ENCODE assay signal across 8 cellular contexts in the genomic region with DNA sequence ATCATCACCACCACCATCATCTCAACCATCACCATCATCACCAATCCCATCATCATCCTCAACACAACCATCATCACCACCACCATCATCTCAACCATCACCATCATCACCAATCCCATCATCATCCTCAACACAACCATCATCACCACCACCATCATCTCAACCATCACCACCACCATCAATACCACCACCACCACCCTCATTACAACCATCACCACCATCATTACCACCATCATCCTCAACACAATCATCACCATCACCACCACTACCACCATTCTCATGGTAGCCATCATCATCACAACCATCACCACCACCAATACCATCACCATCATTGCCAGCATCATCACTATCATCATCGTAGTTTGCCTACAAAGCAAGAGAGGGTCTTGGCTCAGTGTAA. TPM values are rescaled to one million over a fixed set of nuclear protein-coding genes. Genes with fewer than 3 reads are reported as not detected.
DNase-seq lines count a peak whose midpoint lies in the region; ATAC-seq, FAIRE-seq and TF ChIP-seq lines count a peak whose summit lies in the region.
"Not testable (repeated sequence)": the region's sequence is repeated elsewhere in the genome, so short reads cannot be mapped to it uniquely, and the experiment has no call there.

No MANE protein-coding gene starts in this region.

- not testable (repeated sequence) for H3K9me3 ChIP-seq in A673 (ENCODE audit: low read depth, low read length, poor library complexity, severe bottlenecking); OCI-LY3 (ENCODE audit: insufficient read depth, low read length); Panc1 (ENCODE audit: control insufficient read depth, insufficient read depth, low read depth, low read length); esophagus squamous epithelium; HepG2 (ENCODE audit: low read length); trophoblast cell (ENCODE audit: insufficient read depth, low read depth, low read length)
- peaks cover 10% of the 10 kb centered on the region for H3K9me3 ChIP-seq in DOHH2 (ENCODE audit: control insufficient read depth, insufficient read depth, low read length)

- H3K27me3 ChIP-seq in A673 (replicated peaks; ENCODE audit: insufficient read depth, low read depth, low read length, poor library complexity); DOHH2 (ENCODE audit: control insufficient read depth, low read length); OCI-LY3 (ENCODE audit: low read depth, low read length); Panc1 (ENCODE audit: control insufficient read depth, insufficient read depth, low read length); trophoblast cell (ENCODE audit: insufficient read depth, low read length): not testable (repeated sequence)
- H3K27me3 ChIP-seq in esophagus squamous epithelium (peaks cover 0 to 32% (median 0%) of the 10 kb centered on the region in 4 donors), HepG2 (ENCODE audit: control insufficient read depth in 1 of 2, insufficient read depth in 2 of 2, low read length in 2 of 2) (peaks cover 14 to 40% of the 10 kb centered on the region in 2 experiments)

- POLR2A ChIA-PET in A673 (lab: Charles Lee; ENCODE audit: low non-redundant PET) = interaction anchor here (0.7 kb wide), 1 partner anchor 28 kb away, joined by 4 read pairs; no protein-coding TSS in a partner anchor
- POLR2A ChIA-PET in Panc1 (lab: Charles Lee); HepG2 (lab: Yijun Ruan, JAX): not testable (repeated sequence)

- H3K4ac ChIP-seq in trophoblast cell (ENCODE audit: low read depth, low read length) = not testable (repeated sequence)

- in situ Hi-C loops in Panc1 (cut with HindIII; ENCODE audit: low pct_unique_long_range_greater_than_20kb, low sequenced_read_pairs); HepG2 (cut with HindIII; ENCODE audit: extremely low pct_ligation_motif_present, low pct_unique_long_range_greater_than_20kb): not testable (repeated sequence)

- H3K27ac ChIP-seq in A673 (ENCODE audit: low read depth, low read length, poor library complexity, severe bottlenecking) = peak overlapping the region; percentile 79
- H3K27ac ChIP-seq in DOHH2 (ENCODE audit: low read depth, low read length) = peak overlapping the region; percentile 86
- peak overlapping the region; percentile 44; the same call in 1 of the 2 replicates for H3K27ac ChIP-seq in OCI-LY3 (ENCODE audit: low read length)
- H3K27ac ChIP-seq in Panc1 (ENCODE audit: low read length) = peak overlapping the region; percentile 95
- H3K27ac ChIP-seq in VCaP = peak overlapping the region; percentile 77; the same call in 1 of the 2 replicates
- H3K27ac ChIP-seq in esophagus squamous epithelium = peak overlapping the region in 3 of 4 donors; percentile 28 to 48 (median 47)
- H3K27ac ChIP-seq in HepG2 (ENCODE audit: extremely low read length, insufficient read depth, low read length); trophoblast cell (ENCODE audit: low read depth, low read length): not testable (repeated sequence)

- H3K4me2 ChIP-seq in DOHH2 (ENCODE audit: low read length) = peak overlapping the region; percentile 78
- not testable (repeated sequence) for H3K4me2 ChIP-seq in OCI-LY3 (ENCODE audit: low read length); HepG2 (ENCODE audit: low read depth, low read length); trophoblast cell (ENCODE audit: low read length)

- not testable (repeated sequence) for H3K23ac ChIP-seq in trophoblast cell (ENCODE audit: low read length)

- not testable (repeated sequence) for TF ChIP-seq EP300 in HepG2 (IDR thresholded peaks at IDR 0.05; ENCODE audit: low read depth in 2 of 2, low read length in 2 of 2); HepG2 (CRISPR knock-in tag; IDR thresholded peaks at IDR 0.05; ENCODE audit: borderline replicate concordance)

- H3F3A ChIP-seq in DOHH2 (ENCODE audit: control insufficient read depth, insufficient read depth) = not testable (repeated sequence)

- peaks cover 27% of the 10 kb centered on the region for H3K79me1 ChIP-seq in trophoblast cell (ENCODE audit: low read length)

- 80 to 91% methylated on average over 1 of the region's 1 CpG for WGBS in esophagus squamous epithelium, 2 donors
- WGBS in HepG2 (ENCODE audit: low lambda C conversion rate) = 37% methylated on average over 1 of the region's 1 CpG
- WGBS in trophoblast cell (ENCODE audit: extremely low coverage, insufficient coverage, insufficient read length) = no CpG with 5 or more reads among the region's 1 CpG

- H2AK5ac ChIP-seq in trophoblast cell (ENCODE audit: low read length) = not testable (repeated sequence)

- H3K4me1 ChIP-seq in A673 (ENCODE audit: insufficient read depth, low read length, poor library complexity, severe bottlenecking) = peaks cover 36% of the 10 kb centered on the region
- H3K4me1 ChIP-seq in DOHH2 (ENCODE audit: control insufficient read depth, low read length) = peaks cover 89% of the 10 kb centered on the region
- H3K4me1 ChIP-seq in OCI-LY3 (ENCODE audit: low read length) = peaks cover 45% of the 10 kb centered on the region
- H3K4me1 ChIP-seq in Panc1 (ENCODE audit: control insufficient read depth, insufficient read depth, low read length) = peaks cover 53% of the 10 kb centered on the region
- peaks cover 19 to 40% (median 34%) of the 10 kb centered on the region in 3 donors for H3K4me1 ChIP-seq in esophagus squamous epithelium
- peaks cover 61% of the 10 kb centered on the region for H3K4me1 ChIP-seq in HepG2 (ENCODE audit: insufficient read depth, low read length)
- H3K4me1 ChIP-seq in trophoblast cell (ENCODE audit: control insufficient read depth in 1 of 2, insufficient read depth in 2 of 2, low read length in 2 of 2) = peaks cover 25 to 27% of the 10 kb centered on the region in 2 experiments

- not testable (repeated sequence) for H3K4me3 ChIP-seq in A673 (ENCODE audit: low read depth, low read length, poor library complexity, severe bottlenecking); OCI-LY3 (ENCODE audit: low read length); Panc1 (ENCODE audit: low read depth in 2 of 2, low read length in 2 of 2); esophagus squamous epithelium; HepG2 (replicated peaks in 1 of 3; ENCODE audit: insufficient read depth in 1 of 3, low read depth in 2 of 3, low read length in 3 of 3)
- peak overlapping the region; percentile 60 for H3K4me3 ChIP-seq in DOHH2 (ENCODE audit: low read length)
- peak overlapping the region; percentile 13 for H3K4me3 ChIP-seq in trophoblast cell (ENCODE audit: low read depth, low read length)

- H3K9ac ChIP-seq in OCI-LY3 (ENCODE audit: low read length); HepG2 (ENCODE audit: insufficient read depth, low read depth, low read length); trophoblast cell (ENCODE audit: low read length): not testable (repeated sequence)

- not testable (repeated sequence) for H2BK120ac ChIP-seq in trophoblast cell (ENCODE audit: insufficient read depth, low read length, poor library complexity)

- H2BK5ac ChIP-seq in trophoblast cell (ENCODE audit: low read depth, low read length, poor library complexity) = not testable (repeated sequence)

- DNase-seq in A673 (ENCODE audit: low spot score); Panc1 (ENCODE audit: low read depth, low spot score); esophagus squamous epithelium (lab: John Stamatoyannopoulos, UW); HepG2 (ENCODE audit: low spot score); trophoblast cell: not testable (repeated sequence)

- H3K18ac ChIP-seq in trophoblast cell (ENCODE audit: low read length) = not testable (repeated sequence)

- not testable (repeated sequence) for H4K20me1 ChIP-seq in DOHH2 (ENCODE audit: control insufficient read depth, insufficient read depth, low read depth, low read length); OCI-LY3 (ENCODE audit: insufficient read depth, low read length); HepG2 (ENCODE audit: insufficient read depth, low read length)

- not testable (repeated sequence) for H4K91ac ChIP-seq in trophoblast cell (ENCODE audit: low read depth, low read length)

- not testable (repeated sequence) for H2AFZ ChIP-seq in OCI-LY3 (ENCODE audit: low read depth, low read length); HepG2 (ENCODE audit: low read length); trophoblast cell (ENCODE audit: insufficient read depth, low read length, poor library complexity)

- H3K79me2 ChIP-seq in DOHH2 (ENCODE audit: control insufficient read depth, low read length); OCI-LY3 (ENCODE audit: low read length); HepG2 (ENCODE audit: insufficient read depth, low read length); trophoblast cell (ENCODE audit: control insufficient read depth, insufficient read depth, low read length, poor library complexity): not testable (repeated sequence)

- not testable (repeated sequence) for H3K36me3 ChIP-seq in A673 (ENCODE audit: insufficient read depth, low read length, poor library complexity, severe bottlenecking); DOHH2 (ENCODE audit: control insufficient read depth, low read length); OCI-LY3 (replicated peaks; ENCODE audit: low read depth, low read length); Panc1 (ENCODE audit: control insufficient read depth, insufficient read depth, low read length); esophagus squamous epithelium; HepG2 (replicated peaks in 1 of 2; ENCODE audit: control insufficient read depth in 1 of 2, insufficient read depth in 2 of 2, low read length in 2 of 2); trophoblast cell (ENCODE audit: control insufficient read depth in 1 of 2, insufficient read depth in 2 of 2, low read length in 2 of 2)

- not testable (repeated sequence) for H4K8ac ChIP-seq in trophoblast cell (ENCODE audit: low read depth, low read length)

- TF ChIP-seq POLR2A in esophagus squamous epithelium (IDR thresholded peaks at IDR 0.05); HepG2 (IDR thresholded peaks at IDR 0.05; ENCODE audit: insufficient read depth in 1 of 2, low read depth in 2 of 2, low read length in 2 of 2): not testable (repeated sequence)

- not testable (repeated sequence) for TF ChIP-seq CTCF in A673 (conservative IDR thresholded peaks at IDR 0.05; ENCODE audit: low read depth, low read length); DOHH2 (IDR thresholded peaks at IDR 0.05; ENCODE audit: low read depth, low read length, poor library complexity, severe bottlenecking); OCI-LY3 (IDR thresholded peaks at IDR 0.05; ENCODE audit: low read depth, low read length); Panc1 (IDR thresholded peaks at IDR 0.05); VCaP (conservative IDR thresholded peaks at IDR 0.05); esophagus squamous epithelium (IDR thresholded peaks at IDR 0.05); HepG2 (CRISPR knock-in tag; IDR thresholded peaks at IDR 0.05)

- H3K14ac ChIP-seq in trophoblast cell (ENCODE audit: low read length) = not testable (repeated sequence)

- CTCF ChIA-PET in A673 (lab: Charles Lee); Panc1 (lab: Charles Lee); HepG2 (lab: Yijun Ruan, JAX; ENCODE audit: low intra/inter-chr PET ratio, low total read pairs): not testable (repeated sequence)

- not testable (repeated sequence) for TF ChIP-seq RAD21 in HepG2 (CRISPR knock-in tag; IDR thresholded peaks at IDR 0.05)

- not testable (repeated sequence) for H2BK12ac ChIP-seq in trophoblast cell (ENCODE audit: low read length)

- intact Hi-C loops in A673 (cut with micrococcal nuclease; ENCODE audit: unreplicated experiment); Panc1 (cut with micrococcal nuclease; ENCODE audit: unreplicated experiment); esophagus squamous epithelium (cut with DNase I); HepG2 (cut with micrococcal nuclease; ENCODE audit: unreplicated experiment): not testable (repeated sequence)

- H4K12ac ChIP-seq in trophoblast cell (ENCODE audit: low read depth, low read length) = not testable (repeated sequence)

- not testable (repeated sequence) for BruUV-seq in A673 (replicated peaks; lab: Mats Ljungman, UMichigan); Panc1 (replicated peaks; lab: Mats Ljungman, UMichigan); HepG2 (replicated peaks; lab: Mats Ljungman, UMichigan)

- H3K9me2 ChIP-seq in DOHH2 (replicated peaks; ENCODE audit: control insufficient read depth, low read length) = not testable (repeated sequence)

- FAIRE-seq in HepG2 (lab: Jason Lieb, UNC) = not testable (repeated sequence)

- not testable (repeated sequence) for ATAC-seq in Panc1, HepG2

RNA-seq across cellular contexts. Expression of a gene that starts 14.9 kb away (rescaled TPM):
- 44.5 and 48.8 TPM in 2 replicates for total RNA-seq in A673 (2021)
- total RNA-seq in Panc1 (2021; ENCODE audit: unreplicated experiment) = 167 TPM
- polyA plus RNA-seq in Panc1 (2012; ENCODE audit: insufficient read length) = 145 TPM
- total RNA-seq in esophagus squamous epithelium = 10 to 100 TPM in 3 of 4 donors, 1 to 10 TPM in 1; 6.7 to 22.1 (median 14.4) TPM
- 23.8 and 55.5 TPM in 2 replicates for total RNA-seq in HepG2 (2016; rRNA removed; fragmentation: Illumina TruSeq; extraction: Trizol)
- total RNA-seq in HepG2 (2016; cell fraction: cytosol; rRNA removed; fragmentation: Illumina TruSeq; extraction: Trizol; ENCODE audit: low read depth) = 21.3 and 22.4 TPM in 2 replicates
- total RNA-seq in HepG2 (2016; cell fraction: insoluble cytoplasmic fraction; rRNA removed; fragmentation: Illumina TruSeq; extraction: Trizol) = 20.7 and 58.6 TPM in 2 replicates
- 31.3 and 32.0 TPM in 2 replicates for total RNA-seq in HepG2 (2016; cell fraction: membrane; rRNA removed; fragmentation: Illumina TruSeq; extraction: Trizol)
- 55.7 and 65.4 TPM in 2 replicates for total RNA-seq in HepG2 (2016; cell fraction: nucleus; rRNA removed; fragmentation: Illumina TruSeq; extraction: Trizol)
- polyA plus RNA-seq in HepG2 (2011; rRNA removed) = 91.3 and 112 TPM in 2 replicates
- polyA plus RNA-seq in HepG2 (2011; cell fraction: cytosol; rRNA removed) = 53.2 and 96.9 TPM in 2 replicates
- 133 and 239 TPM in 2 replicates for polyA plus RNA-seq in HepG2 (2011; cell fraction: nucleus; rRNA removed)
- 48.1 and 97.6 TPM in 2 replicates for polyA plus RNA-seq in HepG2 (2012)
- 14.3 and 17.6 TPM in 2 replicates for polyA plus RNA-seq in HepG2 (2016; cell fraction: cytosol; fragmentation: Illumina TruSeq; extraction: Trizol; ENCODE audit: low read depth)
- polyA plus RNA-seq in HepG2 (2016; cell fraction: insoluble cytoplasmic fraction; fragmentation: Illumina TruSeq; extraction: Trizol; ENCODE audit: low read depth) = 25.9 and 26.2 TPM in 2 replicates
- 21.9 and 22.4 TPM in 2 replicates for polyA plus RNA-seq in HepG2 (2016; cell fraction: membrane; fragmentation: Illumina TruSeq; extraction: Trizol; ENCODE audit: low read depth)
- 114 and 125 TPM in 2 replicates for polyA plus RNA-seq in HepG2 (2016; cell fraction: nucleus; fragmentation: Illumina TruSeq; extraction: Trizol; ENCODE audit: insufficient read depth, low read depth)
- polyA minus RNA-seq in HepG2 (2011; rRNA and poly(A)+ RNA removed; ENCODE audit: low replicate concordance) = 44.0 and 104 TPM in 2 replicates
- 27.7 and 39.2 TPM in 2 replicates for polyA minus RNA-seq in HepG2 (2011; cell fraction: cytosol; rRNA and poly(A)+ RNA removed)
- polyA minus RNA-seq in HepG2 (2011; cell fraction: nucleus; rRNA and poly(A)+ RNA removed) = 31.2 and 42.4 TPM in 2 replicates
- polyA plus RNA-seq in trophoblast cell (2013) = 63.6 and 64.8 TPM in 2 replicates
